ENCODE assay signal across 8 cellular contexts in the genomic region with DNA sequence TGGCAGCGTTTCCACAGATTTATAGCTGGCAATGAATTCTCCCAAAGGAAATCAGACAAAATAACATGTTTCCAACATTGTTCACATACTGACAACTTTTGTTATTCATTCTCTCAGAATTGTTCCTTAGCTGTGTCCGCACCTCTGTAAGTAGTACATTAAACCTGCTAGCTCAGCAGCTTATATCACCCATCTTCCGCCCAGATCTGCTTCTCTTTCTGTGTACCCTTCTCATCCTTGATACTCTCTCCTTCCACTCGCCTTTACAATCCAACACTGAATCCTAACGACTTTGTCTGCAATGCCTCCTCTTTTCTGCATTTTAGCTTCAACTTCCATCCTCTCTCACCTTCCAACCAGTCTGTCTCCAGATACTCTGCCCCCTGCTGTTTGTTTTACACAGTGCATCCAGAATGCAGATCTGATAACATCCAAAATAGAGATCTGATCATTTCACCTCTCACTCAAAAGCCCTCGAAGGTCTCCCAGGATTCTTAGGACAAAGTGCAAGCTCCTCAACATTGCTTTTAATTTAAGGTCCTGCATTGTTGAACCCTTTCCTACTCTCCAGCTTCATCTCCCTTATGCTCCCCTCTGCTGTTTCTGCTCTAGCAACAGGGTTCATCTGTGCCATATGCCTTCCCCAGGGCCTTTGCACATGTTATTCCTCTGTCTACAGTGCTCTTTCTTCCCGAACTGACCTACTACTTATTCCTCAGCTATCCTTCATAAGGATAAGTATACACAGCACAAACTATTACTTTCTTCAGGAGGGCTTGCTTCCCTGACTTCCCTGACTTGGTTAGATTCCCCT.
DNase-seq lines count a peak whose midpoint lies in the region; ATAC-seq and TF ChIP-seq lines count a peak whose summit lies in the region.

No MANE protein-coding gene starts in this region.

- H3K79me2 ChIP-seq in KMS-11 (ENCODE audit: insufficient read depth, low read depth) (no peaks in the 10 kb centered on the region), hepatocyte (no peaks in the 10 kb centered on the region)

- ATAC-seq in activated CD8-positive, alpha-beta memory T cell treated with anti-CD3 and anti-CD28 coated beads, Interleukin-2, amount 10 ng/mL, durations not matched to agents 7 days and 5 days = no peak
- ATAC-seq in upper lobe of left lung (ENCODE audit: low FRiP score in 2 of 2) = no peak
- ATAC-seq in HG03025 (IDR thresholded peaks at IDR 0.05; ENCODE audit: low FRiP score, unreplicated experiment) = no peak

- H4K20me1 ChIP-seq in KMS-11 (ENCODE audit: insufficient read depth) (no peaks in the 10 kb centered on the region), hepatocyte (ENCODE audit: insufficient read depth, poor library complexity, severe bottlenecking) (no peaks in the 10 kb centered on the region)

- no peaks in the 10 kb centered on the region for H3K36me3 ChIP-seq in KMS-11 (ENCODE audit: insufficient read depth)
- no peaks in the 10 kb centered on the region for H3K36me3 ChIP-seq in hepatocyte (replicated peaks; ENCODE audit: insufficient read depth, low read depth)
- no peaks in the 10 kb centered on the region for H3K36me3 ChIP-seq in upper lobe of left lung

- peaks cover 7% of the 10 kb centered on the region for H3K4me1 Mint-ChIP-seq in activated CD8-positive, alpha-beta memory T cell treated with anti-CD3 and anti-CD28 coated beads, Interleukin-2, amount 10 ng/mL, durations not matched to agents 7 days and 5 days

- H3K27me3 ChIP-seq in KMS-11 (ENCODE audit: insufficient read depth, low read depth) = no peaks in the 10 kb centered on the region
- no peaks in the 10 kb centered on the region for H3K27me3 ChIP-seq in hepatocyte
- H3K27me3 ChIP-seq in upper lobe of left lung = no peaks in the 10 kb centered on the region

- CTCF ChIA-PET in activated CD8-positive, alpha-beta memory T cell treated with anti-CD3 and anti-CD28 coated beads, Interleukin-2, amount 10 ng/mL, durations not matched to agents 7 days and 5 days (lab: Charles Lee) = interaction anchor here (0.8 to 1.5 kb wide), 5 partner anchors 13 to 231 kb away, joined by 3 to 6 read pairs (median 4); no protein-coding TSS in a partner anchor

- 59% methylated on average over 7 of the region's 7 CpGs for WGBS in hepatocyte (ENCODE audit: low lambda C conversion rate, missing lambda C conversion rate)
- WGBS in upper lobe of left lung, 2 donors = 46 to 62% methylated on average over 7 of the region's 7 CpGs

- no peak overlapping the region for H3K27ac Mint-ChIP-seq in activated CD8-positive, alpha-beta memory T cell treated with anti-CD3 and anti-CD28 coated beads, Interleukin-2, amount 10 ng/mL, durations not matched to agents 7 days and 5 days

- no peak overlapping the region for H3K4me3 Mint-ChIP-seq in activated CD8-positive, alpha-beta memory T cell treated with anti-CD3 and anti-CD28 coated beads, Interleukin-2, amount 10 ng/mL, durations not matched to agents 7 days and 5 days

- H3K36me3 Mint-ChIP-seq in activated CD8-positive, alpha-beta memory T cell treated with anti-CD3 and anti-CD28 coated beads, Interleukin-2, amount 10 ng/mL, durations not matched to agents 7 days and 5 days = no peaks in the 10 kb centered on the region

- no peak overlapping the region for H3K4me3 ChIP-seq in KMS-11 (IDR thresholded peaks at IDR 0.05; ENCODE audit: insufficient read depth, low read depth, low read length)
- no peak overlapping the region for H3K4me3 ChIP-seq in hepatocyte
- no peak overlapping the region for H3K4me3 ChIP-seq in upper lobe of left lung

- H3K27ac ChIP-seq in KMS-11 = no peak overlapping the region
- H3K27ac ChIP-seq in hepatocyte = no peak overlapping the region
- no peak overlapping the region for H3K27ac ChIP-seq in upper lobe of left lung

- TF ChIP-seq POLR2A in upper lobe of left lung (IDR thresholded peaks at IDR 0.05) = no peak

- peak; percentile 60 for TF ChIP-seq CTCF in KMS-11 (conservative IDR thresholded peaks at IDR 0.05; ENCODE audit: low read depth, low read length)
- TF ChIP-seq CTCF in hepatocyte (IDR thresholded peaks at IDR 0.05; ENCODE audit: poor library complexity) = peak; percentile 24
- peak in 3 of 6 experiments; percentile 39 to 44 (median 40) for TF ChIP-seq CTCF in upper lobe of left lung (IDR thresholded peaks at IDR 0.05)

- H3K4me1 ChIP-seq in KMS-11 (ENCODE audit: low read depth, poor library complexity, severe bottlenecking) (peaks cover 11% of the 10 kb centered on the region), hepatocyte (ENCODE audit: insufficient read depth) (no peaks in the 10 kb centered on the region), upper lobe of left lung (no peaks in the 10 kb centered on the region)

- H3K4me2 ChIP-seq in KMS-11 = no peak overlapping the region
- H3K4me2 ChIP-seq in hepatocyte = no peak overlapping the region

- H3K9me3 ChIP-seq in hepatocyte (ENCODE audit: low read depth) (no peaks in the 10 kb centered on the region), upper lobe of left lung (no peaks in the 10 kb centered on the region)

- no peaks in the 10 kb centered on the region for H3K27me3 Mint-ChIP-seq in activated CD8-positive, alpha-beta memory T cell treated with anti-CD3 and anti-CD28 coated beads, Interleukin-2, amount 10 ng/mL, durations not matched to agents 7 days and 5 days

- TF ChIP-seq EP300 in upper lobe of left lung (IDR thresholded peaks at IDR 0.05) = no peak

- H2AFZ ChIP-seq in KMS-11 (ENCODE audit: low read depth) (no peak overlapping the region), hepatocyte (no peak overlapping the region)

- no peaks in the 10 kb centered on the region for H3K9me2 ChIP-seq in hepatocyte (replicated peaks; ENCODE audit: insufficient read depth)

- H3K9ac ChIP-seq in KMS-11 = no peak overlapping the region

- no peaks in the 10 kb centered on the region for H3K9me3 Mint-ChIP-seq in activated CD8-positive, alpha-beta memory T cell treated with anti-CD3 and anti-CD28 coated beads, Interleukin-2, amount 10 ng/mL, durations not matched to agents 7 days and 5 days (ENCODE audit: low read depth)

- peak; percentile 67 for DNase-seq in DMS 273 (lab: John Stamatoyannopoulos, UW; ENCODE audit: unreplicated experiment)
- DNase-seq in DMS 273 treated with DMSO at 0.1 percent for 48 hours (lab: John Stamatoyannopoulos, UW) = no peak
- DNase-seq in activated CD8-positive, alpha-beta memory T cell treated with anti-CD3 and anti-CD28 coated beads, Interleukin-2, amount 10 ng/mL, durations not matched to agents 7 days and 5 days = peak; percentile 47
- DNase-seq in hepatocyte (ENCODE audit: low spot score) = no peak
- peak; percentile 1 to 21 (median 9) for DNase-seq in stimulated activated CD4-positive, alpha-beta T cell treated with anti-CD3 and anti-CD28 coated beads, TNF-alpha, amount 100 ng/mL, for 48 hours (ENCODE audit: low read depth in 3 of 3)
- DNase-seq in upper lobe of left lung = no peak

Comparison
In these comparisons a context has a peak if more than half of its experiments do, and no peak if none do; other contexts are left out.
1. DNase-seq: peak in DMS 273 (single experiment), activated CD8-positive, alpha-beta memory T cell treated with anti-CD3 and anti-CD28 coated beads, Interleukin-2, amount 10 ng/mL, durations not matched to agents 7 days and 5 days (single experiment) and stimulated activated CD4-positive, alpha-beta T cell treated with anti-CD3 and anti-CD28 coated beads, TNF-alpha, amount 100 ng/mL, for 48 hours (3 of 3); none in DMS 273 treated with DMSO at 0.1 percent for 48 hours (single experiment), hepatocyte (single experiment) and upper lobe of left lung (0 of 2).